In the genomic region with DNA sequence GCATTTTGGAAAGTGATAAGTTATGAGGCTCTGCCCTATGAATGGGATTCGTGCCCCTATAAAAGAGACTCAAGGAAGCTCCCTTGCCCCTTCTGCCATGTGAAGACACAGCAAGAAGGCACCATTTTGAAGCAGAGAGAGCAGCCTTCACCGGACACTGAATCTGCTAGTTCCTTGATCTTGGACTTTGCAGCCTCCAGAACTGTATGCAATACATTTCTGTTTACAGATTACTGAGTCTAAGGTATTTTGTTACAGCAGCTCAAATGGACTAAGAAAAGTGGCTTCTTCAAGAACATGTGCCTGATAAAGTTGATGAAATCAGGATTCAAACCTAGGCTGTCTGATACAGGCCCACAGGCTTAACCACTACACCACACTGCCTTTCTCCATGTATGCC, we compare ENCODE assay signal across 19 cellular contexts.
"Had no signal": no experiment of that assay in that cellular context is flagged by ENCODE, and none has a peak within 500 bp of the region (broad histone marks: within the 10 kb centered on the region; RNA-seq: fewer than 3 reads in every experiment).

No MANE protein-coding gene starts in this region.

- H3K36me3 ChIP-seq: colonic mucosa, heart left ventricle, pancreas, tibial artery, upper lobe of left lung, uterus had no signal

- H3K4me3 Mint-ChIP-seq: natural killer cell; stimulated activated effector memory CD8-positive, alpha-beta T cell treated with anti-CD3 and anti-CD28 coated beads, Interleukin-12 subunit alpha, Interleukin-12 subunit beta, amount 100 ng/mL, for 72 hours; stimulated activated naive CD8-positive, alpha-beta T cell treated with anti-CD3 and anti-CD28 coated beads, Interleukin-15, Interleukin-2, amounts not matched to agents 100 ng/mL and 50 ng/mL, for 24 hours had no signal

- H3K27ac ChIP-seq: colonic mucosa, heart left ventricle, pancreas, tibial artery, upper lobe of left lung, uterus had no signal

- H3K4me2 ChIP-seq: smooth muscle cell had no signal

- H3K27me3 ChIP-seq: colonic mucosa, heart left ventricle, pancreas, tibial artery, upper lobe of left lung, uterus had no signal

- H3K4me1 ChIP-seq: colonic mucosa, pancreas, tibial artery, uterus had no signal

- H3K27me3 Mint-ChIP-seq: stimulated activated naive CD8-positive, alpha-beta T cell treated with anti-CD3 and anti-CD28 coated beads, Interleukin-15, Interleukin-2, amounts not matched to agents 100 ng/mL and 50 ng/mL, for 24 hours had no signal

- H3K9me3 Mint-ChIP-seq: natural killer cell; stimulated activated effector memory CD8-positive, alpha-beta T cell treated with anti-CD3 and anti-CD28 coated beads, Interleukin-12 subunit alpha, Interleukin-12 subunit beta, amount 100 ng/mL, for 72 hours; stimulated activated naive CD8-positive, alpha-beta T cell treated with anti-CD3 and anti-CD28 coated beads, Interleukin-15, Interleukin-2, amounts not matched to agents 100 ng/mL and 50 ng/mL, for 24 hours had no signal

- ATAC-seq: heart left ventricle; mucosa of descending colon; natural killer cell; pancreas; right cardiac atrium; stimulated activated effector memory CD8-positive, alpha-beta T cell treated with anti-CD3 and anti-CD28 coated beads, Interleukin-12 subunit alpha, Interleukin-12 subunit beta, amount 100 ng/mL, for 72 hours had no signal

- DNase-seq: colonic mucosa; dermis blood vessel endothelial cell; foreskin melanocyte; heart left ventricle; hippocampal formation; mucosa of descending colon; natural killer cell; occipital lobe; pancreas; right cardiac atrium; stimulated activated CD4-positive, alpha-beta T cell treated with anti-CD3 and anti-CD28 coated beads, Interleukin-4, amount 100 ng/mL, for 1 hour; stimulated activated CD8-positive, alpha-beta memory T cell treated with anti-CD3 and anti-CD28 coated beads, Interleukin-4, amount 100 ng/mL, for 48 hours; tibial artery; upper lobe of left lung; uterus had no signal

- H3K4me3 ChIP-seq: colonic mucosa, heart left ventricle, mucosa of descending colon, pancreas, smooth muscle cell, tibial artery, upper lobe of left lung, uterus had no signal

- H3K9me3 ChIP-seq: colonic mucosa, heart left ventricle, mucosa of descending colon, pancreas, tibial artery, upper lobe of left lung, uterus had no signal

- H3K36me3 Mint-ChIP-seq: natural killer cell; stimulated activated effector memory CD8-positive, alpha-beta T cell treated with anti-CD3 and anti-CD28 coated beads, Interleukin-12 subunit alpha, Interleukin-12 subunit beta, amount 100 ng/mL, for 72 hours had no signal

- H3K27ac Mint-ChIP-seq: natural killer cell; progenitor cell of endocrine pancreas; stimulated activated effector memory CD8-positive, alpha-beta T cell treated with anti-CD3 and anti-CD28 coated beads, Interleukin-12 subunit alpha, Interleukin-12 subunit beta, amount 100 ng/mL, for 72 hours; stimulated activated naive CD8-positive, alpha-beta T cell treated with anti-CD3 and anti-CD28 coated beads, Interleukin-15, Interleukin-2, amounts not matched to agents 100 ng/mL and 50 ng/mL, for 24 hours had no signal
